1 cellular context compared by ENCODE assay signal in the genomic region with DNA sequence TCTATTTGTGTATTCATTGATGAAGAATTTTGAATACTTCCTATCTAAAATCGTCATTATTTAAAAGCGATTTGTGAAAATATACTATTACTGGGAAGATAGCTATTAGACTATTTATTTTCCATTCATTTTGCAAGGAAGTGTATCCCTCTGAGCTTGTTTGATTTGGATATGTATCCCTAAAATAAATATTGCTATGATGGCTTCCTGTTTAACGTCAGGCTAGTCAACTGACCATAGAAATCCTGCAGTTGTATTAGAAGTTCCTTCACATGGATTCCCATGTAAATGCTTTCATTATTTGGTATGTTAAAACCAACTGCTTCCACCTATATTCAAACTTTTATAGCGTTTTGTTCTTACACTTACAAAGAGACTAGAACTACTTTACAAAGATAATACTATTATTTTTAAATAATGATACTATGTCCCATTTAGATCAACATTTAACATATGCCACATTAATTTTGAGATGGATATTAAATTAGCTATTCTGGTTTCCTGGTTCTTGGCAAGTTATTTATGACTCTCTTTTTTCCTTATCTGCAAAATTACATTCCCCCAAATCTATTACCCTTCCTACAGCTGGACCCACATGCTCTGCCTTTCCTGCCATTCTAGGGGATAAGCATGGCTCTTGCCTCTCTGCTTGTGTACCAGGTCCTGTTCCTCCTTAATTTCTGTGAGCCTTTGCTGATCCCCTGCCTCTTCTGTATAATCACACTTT.
TF ChIP-seq lines count a peak whose summit lies in the region.

No MANE protein-coding gene starts in this region.

TF ChIP-seq in IMR-90, 13 proteins besides CTCF, POLR2A, EP300 and RAD21 (continued from another document):
- no peak for TF ChIP-seq NFE2L2 (IDR thresholded peaks at IDR 0.05; ENCODE audit: low read depth, low read length)
- no peak for TF ChIP-seq BHLHE40 (IDR thresholded peaks at IDR 0.05; ENCODE audit: low read depth, low read length)
- TF ChIP-seq RFX5 (IDR thresholded peaks at IDR 0.05; ENCODE audit: low read depth, low read length) = no peak
- TF ChIP-seq SMC3 (IDR thresholded peaks at IDR 0.05; ENCODE audit: low read depth, low read length) = no peak
- TF ChIP-seq, protein P1, sequence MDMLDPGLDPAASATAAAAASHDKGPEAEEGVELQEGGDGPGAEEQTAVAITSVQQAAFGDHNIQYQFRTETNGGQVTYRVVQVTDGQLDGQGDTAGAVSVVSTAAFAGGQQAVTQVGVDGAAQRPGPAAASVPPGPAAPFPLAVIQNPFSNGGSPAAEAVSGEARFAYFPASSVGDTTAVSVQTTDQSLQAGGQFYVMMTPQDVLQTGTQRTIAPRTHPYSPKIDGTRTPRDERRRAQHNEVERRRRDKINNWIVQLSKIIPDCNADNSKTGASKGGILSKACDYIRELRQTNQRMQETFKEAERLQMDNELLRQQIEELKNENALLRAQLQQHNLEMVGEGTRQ (IDR thresholded peaks at IDR 0.05; ENCODE audit: low read depth, low read length) = no peak
